Comparison of ENCODE assay signal across 25 cellular contexts in genomic region chr3:29475305-29475825, GRCh38.
DNase-seq lines count a peak whose midpoint lies in the region; ATAC-seq and TF ChIP-seq lines count a peak whose summit lies in the region.
"Had no signal": no experiment of that assay in that cellular context is flagged by ENCODE, and none has a peak within 500 bp of the region (broad histone marks: within the 10 kb centered on the region; RNA-seq: fewer than 3 reads in every experiment).

No MANE protein-coding gene starts in this region.

- no peak overlapping the region for H3K4me2 ChIP-seq in H9 (ENCODE audit: insufficient read depth, insufficient read length, low read length)
- H3K4me2 ChIP-seq in neural progenitor cell = peak overlapping the region; percentile 8
- H3K4me2 ChIP-seq: BLaER1, PC-9 had no signal

- H2BK12ac ChIP-seq in H9 (ENCODE audit: insufficient read length, low read depth, low read length) = no peak overlapping the region

- CTCF ChIA-PET in WTC11 (lab: Charles Lee) = interaction anchor here (1.4 kb wide), 1 partner anchor 9 kb away, joined by 3 read pairs; no protein-coding TSS in a partner anchor

- no peaks in the 10 kb centered on the region for H3K23me2 ChIP-seq in H9 (ENCODE audit: insufficient read length, low read depth, low read length, poor library complexity, severe bottlenecking)

- no peak overlapping the region for H3K18ac ChIP-seq in H9 (ENCODE audit: insufficient read length, low read depth, low read length)

- no peak overlapping the region for H3T11ph ChIP-seq in H9 (ENCODE audit: low read length)

- H3K9me3 Mint-ChIP-seq in H9 (no peaks in the 10 kb centered on the region), WTC11 (peaks cover 13% of the 10 kb centered on the region), neural progenitor cell (peaks cover 6% of the 10 kb centered on the region)

- peak; percentile 48 for ATAC-seq in WTC11
- no peak for ATAC-seq in HG02588 (IDR thresholded peaks at IDR 0.05; ENCODE audit: unreplicated experiment)

- no peak overlapping the region for H3K9ac ChIP-seq in H9 (ENCODE audit: extremely low read depth, insufficient read length, low read length)
- peak overlapping the region; percentile 6 for H3K9ac ChIP-seq in iPS-18a (ENCODE audit: low read length)
- no peak overlapping the region for H3K9ac ChIP-seq in neural progenitor cell
- H3K9ac ChIP-seq: BLaER1, GM23248 had no signal

- H3K36me3 ChIP-seq in iPS-18a (ENCODE audit: control insufficient read depth, low read depth, low read length) (no peaks in the 10 kb centered on the region), neural progenitor cell (no peaks in the 10 kb centered on the region), Peyer's patch (no peaks in the 10 kb centered on the region)
- H3K36me3 ChIP-seq: BLaER1 had no signal

- no peak overlapping the region for H2BK120ac ChIP-seq in H9 (ENCODE audit: low read depth, low read length, poor library complexity, severe bottlenecking)

- peaks cover 0 to 2% (median 0%) of the 10 kb centered on the region in 3 experiments; a peak in 3 of 7 replicates for H3K36me3 Mint-ChIP-seq in H9 (ENCODE audit: insufficient read depth in 1 of 3, low read depth in 3 of 3)
- peaks cover 8% of the 10 kb centered on the region for H3K36me3 Mint-ChIP-seq in WTC11
- H3K36me3 Mint-ChIP-seq in neural progenitor cell = peaks cover 3% of the 10 kb centered on the region
- H3K36me3 Mint-ChIP-seq: CD4-positive, CD25-positive, alpha-beta regulatory T cell had no signal

- no peak overlapping the region for H4K91ac ChIP-seq in H9 (ENCODE audit: insufficient read length, low read depth, low read length)

- H3K4me1 ChIP-seq in H9 (ENCODE audit: insufficient read depth, low read length) (no peaks in the 10 kb centered on the region; the same call in 1 of the 2 replicates), iPS-18a (ENCODE audit: control insufficient read depth, low read depth, low read length) (peaks cover 19% of the 10 kb centered on the region), neural progenitor cell (peaks cover 11% of the 10 kb centered on the region), Peyer's patch (no peaks in the 10 kb centered on the region)
- H3K4me1 ChIP-seq: BLaER1, SJSA1 had no signal

- no peak overlapping the region for H3K4ac ChIP-seq in H9 (ENCODE audit: low read depth, low read length)

- no peak for TF ChIP-seq POLR2A in Peyer's patch (IDR thresholded peaks at IDR 0.05)

- H2AK5ac ChIP-seq in H9 (ENCODE audit: insufficient read length, low read length) = no peak overlapping the region

- no CpG with 5 or more reads among the region's 9 CpGs for WGBS in H9 (ENCODE audit: extremely low coverage, insufficient read length, low lambda C conversion rate)

- TF ChIP-seq CTCF in H9 (conservative IDR thresholded peaks at IDR 0.05) (no peak), WTC11 (IDR thresholded peaks at IDR 0.05) (no peak), neural progenitor cell (IDR thresholded peaks at IDR 0.05) (no peak), Peyer's patch (IDR thresholded peaks at IDR 0.05) (no peak)

- H3K79me2 ChIP-seq in H9 (ENCODE audit: insufficient read depth, low read length) (no peaks in the 10 kb centered on the region), neural progenitor cell (ENCODE audit: low read depth) (no peaks in the 10 kb centered on the region)

- POLR2A ChIA-PET in WTC11 (lab: Charles Lee) = no interaction called here

- peak overlapping the region; percentile 14 for H2BK20ac ChIP-seq in H9 (ENCODE audit: low read depth, low read length, poor library complexity, severe bottlenecking)

- H3K23ac ChIP-seq in H9 (ENCODE audit: insufficient read length, low read depth, low read length) = no peak overlapping the region

- H3F3A ChIP-seq in neural progenitor cell (ENCODE audit: low read depth) = no peaks in the 10 kb centered on the region

- no peak overlapping the region for H3K4me3 Mint-ChIP-seq in H9
- H3K4me3 Mint-ChIP-seq in WTC11 = peak overlapping the region; percentile 3; the same call in 1 of the 2 replicates
- H3K4me3 Mint-ChIP-seq in neural progenitor cell = no peak overlapping the region
- H3K4me3 Mint-ChIP-seq: CD4-positive, CD25-positive, alpha-beta regulatory T cell had no signal

- no peak for DNase-seq in H9
- no peak for DNase-seq in WTC11 (ENCODE audit: low spot score)
- no peak for DNase-seq in neural progenitor cell (ENCODE audit: low spot score)
- DNase-seq in GDM1 (lab: John Stamatoyannopoulos, UW) = no peak
- no peak for DNase-seq in A172 (ENCODE audit: low spot score)
- no peak for DNase-seq in Peyer's patch
- DNase-seq: CD4-positive, CD25-positive, alpha-beta regulatory T cell; DMS153; DND-41; GM23248; HCEC 1CT; IMR-90; KG1; MM.1S; NCI-H1694; NCI-H2029 treated with DMSO at 0.1 percent for 48 hours; NCI-H2227 treated with DMSO at 0.1 percent for 48 hours; NCI-H526 treated with DMSO at 0.1 percent for 48 hours; Right ventricle myocardium superior; RPMI8226 had no signal

- H3K4me3 ChIP-seq in iPS-18a (ENCODE audit: low read length) = peak overlapping the region; percentile 22
- H3K4me3 ChIP-seq in neural progenitor cell = no peak overlapping the region
- H3K4me3 ChIP-seq in Peyer's patch = no peak overlapping the region
- H3K4me3 ChIP-seq: BLaER1, GM23248, PC-9, SJSA1 had no signal

- H2BK15ac ChIP-seq in H9 (ENCODE audit: low read depth, low read length) = no peak overlapping the region

- H4K8ac ChIP-seq in H9 (replicated peaks; ENCODE audit: insufficient read length, low read depth, low read length) = no peak overlapping the region

- no peak overlapping the region for H2BK5ac ChIP-seq in H9 (ENCODE audit: insufficient read length, low read length)

- H3K9me3 ChIP-seq in H9 (ENCODE audit: control insufficient read depth, low read depth, low read length) (no peaks in the 10 kb centered on the region), iPS-18a (ENCODE audit: control insufficient read depth, low read depth, low read length) (no peaks in the 10 kb centered on the region), neural progenitor cell (ENCODE audit: low read depth) (no peaks in the 10 kb centered on the region), Peyer's patch (no peaks in the 10 kb centered on the region)
- H3K9me3 ChIP-seq: SJSA1 had no signal

- H2AFZ ChIP-seq in H9 (ENCODE audit: low read length) = no peak overlapping the region
- H2AFZ ChIP-seq in neural progenitor cell (replicated peaks) = peak overlapping the region; percentile 4
- H2AFZ ChIP-seq: GM23248, PC-9 had no signal

- H4K20me1 ChIP-seq in H9 (ENCODE audit: control insufficient read depth, insufficient read depth, insufficient read length) = no peaks in the 10 kb centered on the region
- H4K20me1 ChIP-seq in neural progenitor cell (ENCODE audit: low read depth) = no peaks in the 10 kb centered on the region
- H4K20me1 ChIP-seq: BLaER1 had no signal

- H3K4me1 Mint-ChIP-seq in H9 (peaks cover 28 to 30% of the 10 kb centered on the region in 2 experiments), WTC11 (peaks cover 37% of the 10 kb centered on the region), neural progenitor cell (peaks cover 9% of the 10 kb centered on the region)
- H3K4me1 Mint-ChIP-seq: CD4-positive, CD25-positive, alpha-beta regulatory T cell had no signal

- H3K27me3 Mint-ChIP-seq in H9 (ENCODE audit: low read depth) (no peaks in the 10 kb centered on the region), WTC11 (ENCODE audit: low read depth) (no peaks in the 10 kb centered on the region), neural progenitor cell (ENCODE audit: insufficient read depth, low read depth) (no peaks in the 10 kb centered on the region)
- H3K27me3 Mint-ChIP-seq: CD4-positive, CD25-positive, alpha-beta regulatory T cell had no signal

- H3K27ac Mint-ChIP-seq in H9 (peak overlapping the region; percentile 86 to 97 (median 96)), WTC11 (peak overlapping the region; percentile 97), neural progenitor cell (no peak overlapping the region)
- H3K27ac Mint-ChIP-seq: CD4-positive, CD25-positive, alpha-beta regulatory T cell had no signal

- H3K56ac ChIP-seq in H9 (ENCODE audit: insufficient read length, low read depth, low read length) = no peak overlapping the region

- H3K27me3 ChIP-seq in H9 (ENCODE audit: insufficient read depth, low read length) (no peaks in the 10 kb centered on the region), iPS-18a (ENCODE audit: control insufficient read depth, insufficient read depth, low read length) (no peaks in the 10 kb centered on the region), neural progenitor cell (no peaks in the 10 kb centered on the region), Peyer's patch (no peaks in the 10 kb centered on the region)
- H3K27me3 ChIP-seq: BLaER1, SJSA1 had no signal

- H3K27ac ChIP-seq in H9 (ENCODE audit: insufficient read length, low read depth, low read length) = peak overlapping the region; percentile 77
- peak overlapping the region; percentile 12 for H3K27ac ChIP-seq in iPS-18a (ENCODE audit: low read length)
- no peak overlapping the region for H3K27ac ChIP-seq in neural progenitor cell
- no peak overlapping the region for H3K27ac ChIP-seq in Peyer's patch
- H3K27ac ChIP-seq: BLaER1, GM23248, PC-9, SJSA1 had no signal

- H4K5ac ChIP-seq in H9 (ENCODE audit: insufficient read length, low read depth, low read length) = peak overlapping the region; percentile 22

- no peak overlapping the region for H3K14ac ChIP-seq in H9 (ENCODE audit: insufficient read depth, low read length)

- H3K79me1 ChIP-seq in H9 (ENCODE audit: insufficient read depth, low read depth, low read length, poor library complexity, severe bottlenecking) = no peaks in the 10 kb centered on the region

TF ChIP-seq in WTC11, 78 proteins besides CTCF, POLR2A, EP300 and RAD21:
- TF ChIP-seq GTF2I (CRISPR knock-in tag; conservative IDR thresholded peaks at IDR 0.05) (no peak), ETV6 (CRISPR knock-in tag; IDR thresholded peaks at IDR 0.05) (no peak), JUN (CRISPR knock-in tag; IDR thresholded peaks at IDR 0.05) (no peak), NFYB (CRISPR knock-in tag; conservative IDR thresholded peaks at IDR 0.05; ENCODE audit: low read depth) (no peak), TCF7 (CRISPR knock-in tag; IDR thresholded peaks at IDR 0.05; ENCODE audit: low read depth) (no peak), TP53 (CRISPR knock-in tag; IDR thresholded peaks at IDR 0.05) (no peak)
TF ChIP-seq in WTC11: peak in this region for 0.

Comparison
In these comparisons a context has a peak if more than half of its experiments do, and no peak if none do; other contexts are left out.
1. H3K27ac ChIP-seq: peak in H9 (single experiment) and iPS-18a (single experiment); none in neural progenitor cell (single experiment) and Peyer's patch (0 of 4).